Comparison of ENCODE assay signal across 9 cellular contexts in genomic region chr11:94767292-94767690, GRCh38. TPM values are rescaled to one million over a fixed set of nuclear protein-coding genes. Genes with fewer than 3 reads are reported as not detected.
DNase-seq lines count a peak whose midpoint lies in the region; ATAC-seq and TF ChIP-seq lines count a peak whose summit lies in the region.
"Had no signal": no experiment of that assay in that cellular context is flagged by ENCODE, and none has a peak within 500 bp of the region (broad histone marks: within the 10 kb centered on the region; RNA-seq: fewer than 3 reads in every experiment).

No MANE protein-coding gene starts in this region.

- H3K27ac Mint-ChIP-seq in CD4-positive, alpha-beta T cell = no peak overlapping the region

- no peak overlapping the region for H3K27ac ChIP-seq in CD4-positive, alpha-beta T cell (ENCODE audit: low read depth, low read length)
- H3K27ac ChIP-seq in Panc1 (ENCODE audit: low read length) = peak overlapping the region; percentile 31; the same call in 1 of the 2 replicates
- H3K27ac ChIP-seq in esophagus muscularis mucosa (replicated peaks in 1 of 4) = peak overlapping the region; percentile 90 to 99 (median 96)
- peak overlapping the region; percentile 99 for H3K27ac ChIP-seq in psoas muscle

- H3K4me1 ChIP-seq in Panc1 (ENCODE audit: control insufficient read depth, insufficient read depth, low read length) (peaks cover 28% of the 10 kb centered on the region), esophagus muscularis mucosa (peaks cover 16 to 79% (median 69%) of the 10 kb centered on the region in 4 donors), psoas muscle (peaks cover 50% of the 10 kb centered on the region)

- peak overlapping the region; percentile 84 for H3K4me3 Mint-ChIP-seq in CD4-positive, alpha-beta T cell

- WGBS in esophagus muscularis mucosa = 86% methylated on average over 5 of the region's 5 CpGs
- 83 to 89% (median 83%) methylated on average over 5 of the region's 5 CpGs for WGBS in psoas muscle, 3 donors

- in situ Hi-C loops in Panc1 (cut with HindIII; ENCODE audit: low pct_unique_long_range_greater_than_20kb, low sequenced_read_pairs) = no loop called here

- no peaks in the 10 kb centered on the region for H3K9me3 Mint-ChIP-seq in CD4-positive, alpha-beta T cell

- no peaks in the 10 kb centered on the region for H3K4me1 Mint-ChIP-seq in CD4-positive, alpha-beta T cell (ENCODE audit: low read depth)

- no peak for ATAC-seq in CD4-positive, alpha-beta T cell (ENCODE audit: poor library complexity)
- ATAC-seq in Panc1 (no peak), psoas muscle (no peak), GM19455 (IDR thresholded peaks at IDR 0.05; ENCODE audit: unreplicated experiment) (no peak)

- H3K27me3 ChIP-seq in CD4-positive, alpha-beta T cell (ENCODE audit: control insufficient read depth, insufficient read depth, low read length) = peaks cover 53% of the 10 kb centered on the region
- H3K27me3 ChIP-seq in Panc1 (ENCODE audit: control insufficient read depth, insufficient read depth, low read length) (peaks cover 30% of the 10 kb centered on the region), esophagus muscularis mucosa (no peaks in the 10 kb centered on the region), psoas muscle (ENCODE audit: insufficient read depth in 3 of 3, low read length in 2 of 3) (no peaks in the 10 kb centered on the region)

- no peaks in the 10 kb centered on the region for H3K36me3 Mint-ChIP-seq in CD4-positive, alpha-beta T cell (ENCODE audit: low read depth)

- no peak for DNase-seq in CD4-positive, alpha-beta T cell
- DNase-seq in Panc1 (ENCODE audit: low read depth, low spot score) = no peak
- no peak for DNase-seq in esophagus muscularis mucosa (ENCODE audit: extremely low spot score)
- no peak for DNase-seq in psoas muscle
- DNase-seq in DMS79 (lab: John Stamatoyannopoulos, UW) = no peak
- no peak for DNase-seq in superior temporal gyrus (ENCODE audit: extremely low spot score)
- no peak for DNase-seq in NCI-H526 treated with DMSO at 0.1 percent for 48 hours (lab: John Stamatoyannopoulos, UW)
- DNase-seq: activated effector memory CD4-positive, alpha-beta T cell treated with Interleukin-2 at 50 U/mL for 16 hours had no signal

- no peaks in the 10 kb centered on the region for H3K9me3 ChIP-seq in CD4-positive, alpha-beta T cell (ENCODE audit: control insufficient read depth, low read length)
- H3K9me3 ChIP-seq in Panc1 (ENCODE audit: control insufficient read depth, insufficient read depth, low read depth, low read length) (no peaks in the 10 kb centered on the region), esophagus muscularis mucosa (no peaks in the 10 kb centered on the region), psoas muscle (no peaks in the 10 kb centered on the region)

- no peak for TF ChIP-seq CTCF in CD4-positive, alpha-beta T cell (IDR thresholded peaks at IDR 0.05)
- no peak for TF ChIP-seq CTCF in Panc1 (IDR thresholded peaks at IDR 0.05)
- TF ChIP-seq CTCF in esophagus muscularis mucosa (IDR thresholded peaks at IDR 0.05) = no peak
- no peak for TF ChIP-seq CTCF in psoas muscle (IDR thresholded peaks at IDR 0.05)

- TF ChIP-seq EP300 in esophagus muscularis mucosa (IDR thresholded peaks at IDR 0.05) = no peak

- CTCF ChIA-PET in CD4-positive, alpha-beta T cell (lab: Charles Lee) = no interaction called here
- CTCF ChIA-PET in Panc1 (lab: Charles Lee) = interaction anchor here (1.2 kb wide), 1 partner anchor 144 kb away, joined by 3 read pairs; no protein-coding TSS in a partner anchor

- H3K4me3 ChIP-seq in Panc1 (ENCODE audit: low read depth in 2 of 2, low read length in 2 of 2) (no peak overlapping the region), esophagus muscularis mucosa (peak overlapping the region; percentile 69 to 98 (median 86)), psoas muscle (peak overlapping the region; percentile 99)

- BruUV-seq in Panc1 (replicated peaks; lab: Mats Ljungman, UMichigan) = no TSS peak

- H3K36me3 ChIP-seq in Panc1 (ENCODE audit: control insufficient read depth, insufficient read depth, low read length) = peaks cover 6% of the 10 kb centered on the region; the same call in 1 of the 2 replicates
- H3K36me3 ChIP-seq in esophagus muscularis mucosa = no peaks in the 10 kb centered on the region
- H3K36me3 ChIP-seq in psoas muscle (ENCODE audit: insufficient read depth in 1 of 2, low read depth in 1 of 2) = no peaks in the 10 kb centered on the region

- no peak for TF ChIP-seq POLR2A in esophagus muscularis mucosa (IDR thresholded peaks at IDR 0.05; ENCODE audit: low read depth)

- intact Hi-C loops in CD4-positive, alpha-beta T cell (cut with DNase I, micrococcal nuclease) = no loop called here
- intact Hi-C loops in Panc1 (cut with micrococcal nuclease; ENCODE audit: unreplicated experiment) (loop anchor here (5.0 kb wide), 1 partner anchor 145 kb away; no protein-coding TSS in a partner anchor), esophagus muscularis mucosa (cut with DNase I) (loop anchor here (10.0 kb wide), 1 partner anchor 142 kb away; no protein-coding TSS in a partner anchor), psoas muscle (cut with DNase I) (loop anchor here (5.0 to 10.0 kb wide), 2 partner anchors 92 to 145 kb away; no protein-coding TSS in a partner anchor)

- peaks cover 37% of the 10 kb centered on the region for H3K27me3 Mint-ChIP-seq in CD4-positive, alpha-beta T cell

- POLR2A ChIA-PET in CD4-positive, alpha-beta T cell (lab: Charles Lee) = no interaction called here
- POLR2A ChIA-PET in Panc1 (lab: Charles Lee) = no interaction called here

RNA-seq across cellular contexts. Expression of gene AMOTL1, which starts 0.9 kb away (rescaled TPM):
- under 1 TPM in 1 of 2 experiments, not detected in 1; 0.08 TPM for total RNA-seq in CD4-positive, alpha-beta T cell
- total RNA-seq in Panc1 (2021; ENCODE audit: unreplicated experiment) (16.0 TPM), esophagus muscularis mucosa (100 to 1,000 TPM; 172 to 259 (median 182) TPM), psoas muscle (100 to 1,000 TPM; 225 to 355 (median 292) TPM)
- 9.2 TPM for polyA plus RNA-seq in Panc1 (2012; ENCODE audit: insufficient read length)
- polyA plus RNA-seq in psoas muscle = 100 to 1,000 TPM in 1 of 3 donors, 10 to 100 TPM in 2; 46.5 to 162 (median 91.8) TPM

Comparison
In these comparisons a context has a peak if more than half of its experiments do, and no peak if none do; other contexts are left out.
1. H3K4me3 ChIP-seq: peak in esophagus muscularis mucosa (4 of 4) and psoas muscle (single experiment); none in Panc1 (0 of 2).
2. RNA of gene AMOTL1, which starts 0.9 kb away (total RNA-seq): 225 to 355 TPM in psoas muscle, 172 to 259 TPM in esophagus muscularis mucosa and 16.0 TPM in Panc1 (single experiment); 0.08 TPM in CD4-positive, alpha-beta T cell; every median in the first group is over 10 times any median in the second.
3. intact Hi-C loops: an anchor here in Panc1 (5.0 kb wide), esophagus muscularis mucosa (10.0 kb wide) and psoas muscle (5.0 to 10.0 kb wide); none called in CD4-positive, alpha-beta T cell.